9 cellular contexts compared by ENCODE assay signal in the genomic region with DNA sequence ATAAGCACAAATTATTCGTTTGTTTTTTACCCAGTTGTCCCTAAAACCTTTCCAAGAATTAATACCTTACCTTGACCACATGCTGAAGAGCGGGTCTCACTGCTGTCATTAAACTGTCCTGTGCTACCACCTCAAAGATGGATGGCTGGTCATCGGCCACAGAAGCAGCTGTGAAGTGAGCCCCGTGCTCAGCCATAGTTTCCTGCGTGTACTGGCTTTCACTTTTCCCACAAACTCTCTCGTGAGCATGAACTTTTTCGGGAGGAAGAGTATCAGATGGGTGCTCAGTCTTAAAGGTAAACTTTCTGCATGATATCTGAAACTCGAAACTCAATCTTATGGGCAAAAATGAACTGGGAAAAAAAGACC. TPM values are rescaled to one million over a fixed set of nuclear protein-coding genes. Genes with fewer than 3 reads are reported as not detected.
A peak's percentile ranks its signal among the peaks of the same experiment; 100 is the strongest.
DNase-seq lines count a peak whose midpoint lies in the region; ATAC-seq, FAIRE-seq and TF ChIP-seq lines count a peak whose summit lies in the region.
"Had no signal": no experiment of that assay in that cellular context is flagged by ENCODE, and none has a peak within 500 bp of the region (broad histone marks: within the 10 kb centered on the region; RNA-seq: fewer than 3 reads in every experiment).

No MANE protein-coding gene starts in this region.

- WGBS in right cardiac atrium = 3% methylated on average over 8 of the region's 8 CpGs
- WGBS in small intestine, 3 donors = 3 to 4% (median 3%) methylated on average over 8 of the region's 8 CpGs

- no peaks in the 10 kb centered on the region for H3K9me3 Mint-ChIP-seq in activated naive CD4-positive, alpha-beta T cell treated with anti-CD3 and anti-CD28 coated beads, Interleukin-2, amount 50 U/mL, for 24 hours

- H3K4me1 ChIP-seq in right cardiac atrium (ENCODE audit: control insufficient read depth, insufficient read depth, low read length) (peaks cover 6% of the 10 kb centered on the region), small intestine (ENCODE audit: control insufficient read depth in 2 of 2, insufficient read depth in 1 of 2, low read depth in 1 of 2, low read length in 1 of 2) (peaks cover 0 to 3% of the 10 kb centered on the region in 2 donors)

- intact Hi-C loops in right cardiac atrium (cut with DNase I) = no loop called here

- H3K9me3 ChIP-seq in right cardiac atrium (ENCODE audit: control insufficient read depth, low read length) = no peaks in the 10 kb centered on the region
- no peaks in the 10 kb centered on the region for H3K9me3 ChIP-seq in small intestine (ENCODE audit: control insufficient read depth, low read depth)

- H3K4me3 Mint-ChIP-seq in activated naive CD4-positive, alpha-beta T cell treated with anti-CD3 and anti-CD28 coated beads, Interleukin-2, amount 50 U/mL, for 24 hours = peak overlapping the region; percentile 100

- peaks cover 8% of the 10 kb centered on the region for H3K36me3 Mint-ChIP-seq in activated naive CD4-positive, alpha-beta T cell treated with anti-CD3 and anti-CD28 coated beads, Interleukin-2, amount 50 U/mL, for 24 hours

- H3K4me1 Mint-ChIP-seq in activated naive CD4-positive, alpha-beta T cell treated with anti-CD3 and anti-CD28 coated beads, Interleukin-2, amount 50 U/mL, for 24 hours = peaks cover 30% of the 10 kb centered on the region

- DNase-seq in HCEC 1CT = peak; percentile 23
- DNase-seq in right cardiac atrium = no peak
- peak; percentile 45 for DNase-seq in small intestine
- no peak for DNase-seq in NOMO-1 treated with dmso at 0.1 percent for 144 hours (lab: John Stamatoyannopoulos, UW; ENCODE audit: unreplicated experiment)
- no peak for DNase-seq in T1000 (lab: John Stamatoyannopoulos, UW)

- H3K27me3 ChIP-seq in right cardiac atrium (ENCODE audit: control insufficient read depth, insufficient read depth) = no peaks in the 10 kb centered on the region
- H3K27me3 ChIP-seq in small intestine (ENCODE audit: control insufficient read depth in 2 of 2, insufficient read depth in 2 of 2, low read length in 2 of 2) = no peaks in the 10 kb centered on the region

- peak overlapping the region; percentile 81 for H3K27ac ChIP-seq in 22Rv1
- peak overlapping the region; percentile 93 for H3K27ac ChIP-seq in right cardiac atrium (ENCODE audit: low read length)
- H3K27ac ChIP-seq in small intestine (ENCODE audit: low read depth in 1 of 2, low read length in 1 of 2) = peak overlapping the region; percentile 88 to 94

- no peaks in the 10 kb centered on the region for H3K36me3 ChIP-seq in small intestine (ENCODE audit: control insufficient read depth in 2 of 2, insufficient read depth in 2 of 2, low read length in 2 of 2)

- H3K4me3 ChIP-seq in right cardiac atrium (ENCODE audit: low read length) (peak overlapping the region; percentile 72), small intestine (ENCODE audit: low read depth in 1 of 2, low read length in 2 of 2) (peak overlapping the region; percentile 53 to 76)

- TF ChIP-seq CTCF in 22Rv1 (IDR thresholded peaks at IDR 0.05) = no peak

- FAIRE-seq in small intestine (lab: Jason Lieb, UNC) = no peak

- no peaks in the 10 kb centered on the region for H3K27me3 Mint-ChIP-seq in activated naive CD4-positive, alpha-beta T cell treated with anti-CD3 and anti-CD28 coated beads, Interleukin-2, amount 50 U/mL, for 24 hours

- peak overlapping the region; percentile 100 for H3K27ac Mint-ChIP-seq in activated naive CD4-positive, alpha-beta T cell treated with anti-CD3 and anti-CD28 coated beads, Interleukin-2, amount 50 U/mL, for 24 hours

- ATAC-seq in right cardiac atrium (peak; percentile 21 to 42), GM19463 (IDR thresholded peaks at IDR 0.05; ENCODE audit: unreplicated experiment) (no peak)

RNA-seq across cellular contexts. Expression of a gene that starts 0.6 kb away (rescaled TPM):
- total RNA-seq in right cardiac atrium = 1 to 10 TPM; 5.8 to 9.2 (median 7.5) TPM
- 5.1 TPM for polyA plus RNA-seq in right cardiac atrium
- polyA plus RNA-seq in small intestine = 1 to 10 TPM; 2.9 to 3.6 (median 3.2) TPM

RNA-seq across cellular contexts. Expression of a gene that starts 9.3 kb away (rescaled TPM):
- total RNA-seq in right cardiac atrium = 100 to 1,000 TPM; 131 to 144 (median 136) TPM
- 39.7 TPM for polyA plus RNA-seq in right cardiac atrium
- polyA plus RNA-seq in small intestine = 10 to 100 TPM; 28.9 to 59.1 (median 31.6) TPM

RNA-seq across cellular contexts. Expression of a gene that starts 17.2 kb away (rescaled TPM):
- not detected for total RNA-seq in right cardiac atrium
- not detected for polyA plus RNA-seq in right cardiac atrium
- not detected for polyA plus RNA-seq in small intestine
- total RNA-seq: pulmonary artery endothelial cell had no signal

RNA-seq across cellular contexts. Expression of a gene that starts 40.3 kb away (rescaled TPM):
- total RNA-seq in right cardiac atrium = 1 to 10 TPM in 1 of 4 donors, under 1 TPM in 3; 0.23 to 1.0 (median 0.55) TPM
- polyA plus RNA-seq in right cardiac atrium = 0.36 TPM
- under 1 TPM in 1 of 3 donors, not detected in 2; 0.34 TPM for polyA plus RNA-seq in small intestine

Comparison
In these comparisons a context has a peak if more than half of its experiments do, and no peak if none do; other contexts are left out.
1. DNase-seq: peak in HCEC 1CT (single experiment) and small intestine (single experiment); none in right cardiac atrium (0 of 3), NOMO-1 treated with dmso at 0.1 percent for 144 hours (single experiment) and T1000 (single experiment).
2. Peak in every context shown above with its lines, with median percentiles within 50 percentile points of each other: H3K27ac ChIP-seq.